19 cellular contexts compared by ENCODE assay signal in the genomic region with DNA sequence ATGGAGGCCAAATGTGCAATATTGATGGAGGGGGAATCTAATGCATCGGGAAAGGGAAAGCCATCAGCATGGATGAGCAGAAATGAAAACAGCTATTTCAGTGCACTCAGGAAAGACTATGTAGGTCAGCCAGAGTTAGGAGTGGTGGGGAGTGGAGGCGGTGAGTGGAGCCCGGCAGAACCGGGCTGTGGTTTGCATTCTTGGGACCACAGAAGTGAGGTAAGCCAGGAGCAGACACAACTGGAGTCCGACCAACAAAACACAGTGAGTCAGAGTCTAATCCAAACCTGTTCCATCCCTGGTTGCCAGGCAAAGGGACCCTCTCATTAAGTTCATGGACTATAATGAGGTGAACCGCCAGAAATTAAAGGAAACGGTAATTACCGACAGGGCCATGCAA.
A peak's percentile ranks its signal among the peaks of the same experiment; 100 is the strongest.
DNase-seq lines count a peak whose midpoint lies in the region; ATAC-seq and TF ChIP-seq lines count a peak whose summit lies in the region.
"Had no signal": no experiment of that assay in that cellular context is flagged by ENCODE, and none has a peak within 500 bp of the region (broad histone marks: within the 10 kb centered on the region; RNA-seq: fewer than 3 reads in every experiment).

No MANE protein-coding gene starts in this region.

- H3K36me3 ChIP-seq in thyroid gland, result no peaks in the 10 kb centered on the region
- H3K36me3 ChIP-seq: BLaER1, HAP-1, right lobe of liver had no signal

- no peak overlapping the region for H3K27ac ChIP-seq in thyroid gland
- H3K27ac ChIP-seq: BLaER1, body of pancreas, right lobe of liver had no signal

- no peaks in the 10 kb centered on the region for H3K4me1 ChIP-seq in thyroid gland
- H3K4me1 ChIP-seq: BLaER1, body of pancreas, HAP-1, right lobe of liver had no signal

- WGBS in lower leg skin, 2 donors, result 73 to 85% methylated on average over 8 of the region's 8 CpGs
- 76 to 89% methylated on average over 8 of the region's 8 CpGs for WGBS in thyroid gland, 2 donors

- intact Hi-C loops in lower leg skin (cut with DNase I; ENCODE audit: low total_unique reads) (no loop called here), thyroid gland (cut with DNase I) (no loop called here)

- DNase-seq in EH (ENCODE audit: low read depth), result peak; percentile 3
- DNase-seq in RPMI7951 (ENCODE audit: low read depth), result peak; percentile 79
- DNase-seq in dedifferentiated amniotic fluid mesenchymal stem cell (ENCODE audit: extremely low spot score), result peak; percentile 18
- DNase-seq in retinal pigment epithelial cell (ENCODE audit: low read depth), result peak; percentile 86
- no peak for DNase-seq in lower leg skin (ENCODE audit: low spot score in 2 of 2)
- no peak for DNase-seq in thyroid gland
- no peak for DNase-seq in SHP77 treated with DMSO at 0.1 percent for 48 hours (lab: John Stamatoyannopoulos, UW)
- DNase-seq: activated CD4-positive, CD25-positive, alpha-beta regulatory T cell; activated gamma-delta T cell; body of pancreas; DMS153; KBM-7; NCI-H524; right lobe of liver; stimulated activated CD4-positive, alpha-beta T cell treated with anti-CD3 and anti-CD28 coated beads, Interleukin-4, amount 100 ng/mL, for 24 hours; trophoblast cell had no signal

- no peaks in the 10 kb centered on the region for H3K27me3 ChIP-seq in thyroid gland
- H3K27me3 ChIP-seq: BLaER1, body of pancreas, right lobe of liver had no signal

- no peaks in the 10 kb centered on the region for H3K9me3 ChIP-seq in thyroid gland
- H3K9me3 ChIP-seq: BLaER1, body of pancreas, HAP-1, right lobe of liver had no signal

- TF ChIP-seq POLR2A in lower leg skin (IDR thresholded peaks at IDR 0.05) (no peak), thyroid gland (IDR thresholded peaks at IDR 0.05) (no peak)

- H3K4me3 ChIP-seq in retinal pigment epithelial cell (ENCODE audit: low read length) (no peak overlapping the region), lower leg skin (ENCODE audit: low read depth, poor library complexity, severe bottlenecking) (no peak overlapping the region), thyroid gland (replicated peaks in 1 of 3) (no peak overlapping the region)
- H3K4me3 ChIP-seq: BLaER1, body of pancreas, HAP-1, right lobe of liver had no signal

- TF ChIP-seq CTCF in retinal pigment epithelial cell (conservative IDR thresholded peaks at IDR 0.05; ENCODE audit: low read depth, low read length) (no peak), lower leg skin (IDR thresholded peaks at IDR 0.05) (no peak), thyroid gland (IDR thresholded peaks at IDR 0.05) (no peak)

- no peak for ATAC-seq in HG02642 (IDR thresholded peaks at IDR 0.05; ENCODE audit: poor library complexity, unreplicated experiment)
- ATAC-seq: body of pancreas, right lobe of liver had no signal

Comparison
In these comparisons a context has a peak if more than half of its experiments do, and no peak if none do; other contexts are left out.
1. DNase-seq: peak in EH (single experiment), RPMI7951 (single experiment), dedifferentiated amniotic fluid mesenchymal stem cell (single experiment) and retinal pigment epithelial cell (single experiment); none in lower leg skin (0 of 2), thyroid gland (0 of 2) and SHP77 treated with DMSO at 0.1 percent for 48 hours (single experiment).